In genomic region chr11:102191832-102192231, GRCh38 we compare ENCODE assay signal across 1 cellular context.
TF ChIP-seq lines count a peak whose summit lies in the region.

No MANE protein-coding gene starts in this region.

TF ChIP-seq in HepG2, 621 proteins besides CTCF, POLR2A, EP300 and RAD21 (continued from another document):
- TF ChIP-seq EEA1 (CRISPR knock-in tag; IDR thresholded peaks at IDR 0.05; ENCODE audit: borderline replicate concordance): no peak
- TF ChIP-seq NFRKB (IDR thresholded peaks at IDR 0.05): no peak
- no peak for TF ChIP-seq ZNF597 (CRISPR knock-in tag; IDR thresholded peaks at IDR 0.05)
- no peak for TF ChIP-seq BRD4 (CRISPR knock-in tag; IDR thresholded peaks at IDR 0.05)
- no peak for TF ChIP-seq ZBTB43 (CRISPR knock-in tag; conservative IDR thresholded peaks at IDR 0.05)
- no peak for TF ChIP-seq HMGA1 (CRISPR knock-in tag; conservative IDR thresholded peaks at IDR 0.05)
- no peak for TF ChIP-seq FOXO4 (CRISPR knock-in tag; conservative IDR thresholded peaks at IDR 0.05)
- TF ChIP-seq ZMAT3 (CRISPR knock-in tag; conservative IDR thresholded peaks at IDR 0.05): no peak
- no peak for TF ChIP-seq ELK4 (CRISPR knock-in tag; IDR thresholded peaks at IDR 0.05; ENCODE audit: borderline replicate concordance)
- no peak for TF ChIP-seq NBN (conservative IDR thresholded peaks at IDR 0.05)
- TF ChIP-seq MTA3 (CRISPR knock-in tag; IDR thresholded peaks at IDR 0.05): no peak
- no peak for TF ChIP-seq YEATS2 (CRISPR knock-in tag; IDR thresholded peaks at IDR 0.05; ENCODE audit: borderline replicate concordance)
- TF ChIP-seq RORA (CRISPR knock-in tag; IDR thresholded peaks at IDR 0.05): no peak
- no peak for TF ChIP-seq ARNT2 (CRISPR knock-in tag; IDR thresholded peaks at IDR 0.05; ENCODE audit: low read depth)
- no peak for TF ChIP-seq NCOA2 (CRISPR knock-in tag; IDR thresholded peaks at IDR 0.05)
